In the genomic region with DNA sequence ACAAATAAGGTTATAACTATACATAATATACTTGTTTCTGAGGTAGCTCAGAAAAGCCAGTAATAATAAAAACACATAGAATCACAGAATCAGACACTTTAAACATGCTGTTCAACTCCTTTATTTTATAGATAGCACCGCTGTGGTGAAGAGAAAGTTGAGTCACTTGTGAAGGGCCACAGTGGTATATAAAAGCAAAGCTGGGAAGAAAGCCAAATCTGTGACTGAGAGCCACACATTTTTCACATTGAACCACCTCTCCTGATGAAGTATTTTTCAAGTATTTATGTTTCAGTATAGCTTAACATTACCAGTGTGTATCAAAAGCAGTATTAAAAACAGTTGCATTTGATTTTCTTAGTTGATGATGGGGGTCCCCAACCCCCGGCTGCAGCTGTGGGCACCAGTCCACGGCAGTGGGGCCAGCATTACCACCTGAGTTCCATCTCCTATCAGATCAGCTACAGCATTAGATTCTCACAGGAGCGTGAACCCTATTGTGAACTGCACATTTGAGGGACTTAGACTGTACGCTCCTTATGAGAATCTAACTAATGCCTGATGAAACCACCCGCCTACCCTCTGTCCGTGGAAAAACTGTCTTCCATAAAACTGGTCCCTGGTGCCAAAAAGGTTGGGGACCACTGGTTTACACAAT, we compare ENCODE assay signal across 7 cellular contexts. TPM values are rescaled to one million over a fixed set of nuclear protein-coding genes. Genes with fewer than 3 reads are reported as not detected.
A peak's percentile ranks its signal among the peaks of the same experiment; 100 is the strongest.
DNase-seq lines count a peak whose midpoint lies in the region; ATAC-seq and TF ChIP-seq lines count a peak whose summit lies in the region.

No MANE protein-coding gene starts in this region.

- H3K36me3 Mint-ChIP-seq in T-cell, result peaks cover 6% of the 10 kb centered on the region

- peak overlapping the region; percentile 40 for H3K4me2 ChIP-seq in hepatocyte

- peaks cover 92% of the 10 kb centered on the region for H4K20me1 ChIP-seq in hepatocyte (ENCODE audit: insufficient read depth, poor library complexity, severe bottlenecking)

- peak overlapping the region; percentile 24 for H3K27ac ChIP-seq in hepatocyte

- POLR2A ChIA-PET in T-cell (lab: Charles Lee), result interaction anchor here in 1 of 2 donors (0.8 kb wide), 1 partner anchor 48 kb away, joined by 5 read pairs; no protein-coding TSS in a partner anchor

- peak overlapping the region in 2 of 3 donors; percentile 41 to 46 for H3K4me3 Mint-ChIP-seq in T-cell

- no peaks in the 10 kb centered on the region for H3K36me3 ChIP-seq in hepatocyte (replicated peaks; ENCODE audit: insufficient read depth, low read depth)

- no peaks in the 10 kb centered on the region for H3K9me3 Mint-ChIP-seq in T-cell

- CTCF ChIA-PET in T-cell (lab: Charles Lee), result interaction anchor here (0.7 to 1.7 kb wide), 4 partner anchors 9 to 47 kb away, joined by 3 to 6 read pairs (median 4); no protein-coding TSS in a partner anchor

- no peaks in the 10 kb centered on the region for H3K9me2 ChIP-seq in hepatocyte (replicated peaks; ENCODE audit: insufficient read depth)

- H3K27me3 Mint-ChIP-seq in T-cell, result no peaks in the 10 kb centered on the region

- H3K4me1 ChIP-seq in hepatocyte (ENCODE audit: insufficient read depth), result peaks cover 14% of the 10 kb centered on the region

- TF ChIP-seq CTCF in hepatocyte (IDR thresholded peaks at IDR 0.05; ENCODE audit: poor library complexity), result no peak

- H3K9me3 ChIP-seq in hepatocyte (ENCODE audit: low read depth), result no peaks in the 10 kb centered on the region

- no peak overlapping the region for H2AFZ ChIP-seq in hepatocyte

- peaks cover 100% of the 10 kb centered on the region for H3K79me2 ChIP-seq in hepatocyte

- 80% methylated on average over 7 of the region's 7 CpGs for WGBS in hepatocyte (ENCODE audit: low lambda C conversion rate, missing lambda C conversion rate)

- peak; percentile 55 for ATAC-seq in GM21367 (IDR thresholded peaks at IDR 0.05; ENCODE audit: unreplicated experiment)
- peak; percentile 83 to 90 (median 88) for ATAC-seq in T-cell (replicated peaks in 1 of 4)

- DNase-seq in EH (ENCODE audit: low read depth) (peak; percentile 94), HK-2 (ENCODE audit: unreplicated experiment) (peak; percentile 22), T-cell (peak in 3 of 34 experiments; percentile 5 to 9 (median 5)), hepatocyte (ENCODE audit: low spot score) (peak; percentile 28), iPS-NIHi7 (ENCODE audit: extremely low spot score) (no peak), NCI-H524 treated with DMSO at 0.1 percent for 48 hours (lab: John Stamatoyannopoulos, UW) (no peak)

- no peak overlapping the region for H3K4me3 ChIP-seq in hepatocyte

- H3K27me3 ChIP-seq in hepatocyte, result no peaks in the 10 kb centered on the region

- peaks cover 74 to 79% (median 76%) of the 10 kb centered on the region in 3 donors for H3K4me1 Mint-ChIP-seq in T-cell

- peak overlapping the region; percentile 81 to 84 for H3K27ac Mint-ChIP-seq in T-cell

RNA-seq across cellular contexts. Expression of a gene that starts 46.2 kb away (rescaled TPM):
- total RNA-seq in T-cell (100 to 1,000 TPM; 120 to 156 (median 140) TPM), hepatocyte (122 and 165 TPM in 2 replicates)
- 30.2 and 30.4 TPM in 2 replicates for polyA plus RNA-seq in hepatocyte

Comparison
In these comparisons a context has a peak if more than half of its experiments do, and no peak if none do; other contexts are left out.
1. DNase-seq: peak in EH (single experiment), HK-2 (single experiment) and hepatocyte (single experiment); none in iPS-NIHi7 (single experiment) and NCI-H524 treated with DMSO at 0.1 percent for 48 hours (single experiment).